ENCODE assay signal across 1 cellular context in the genomic region with DNA sequence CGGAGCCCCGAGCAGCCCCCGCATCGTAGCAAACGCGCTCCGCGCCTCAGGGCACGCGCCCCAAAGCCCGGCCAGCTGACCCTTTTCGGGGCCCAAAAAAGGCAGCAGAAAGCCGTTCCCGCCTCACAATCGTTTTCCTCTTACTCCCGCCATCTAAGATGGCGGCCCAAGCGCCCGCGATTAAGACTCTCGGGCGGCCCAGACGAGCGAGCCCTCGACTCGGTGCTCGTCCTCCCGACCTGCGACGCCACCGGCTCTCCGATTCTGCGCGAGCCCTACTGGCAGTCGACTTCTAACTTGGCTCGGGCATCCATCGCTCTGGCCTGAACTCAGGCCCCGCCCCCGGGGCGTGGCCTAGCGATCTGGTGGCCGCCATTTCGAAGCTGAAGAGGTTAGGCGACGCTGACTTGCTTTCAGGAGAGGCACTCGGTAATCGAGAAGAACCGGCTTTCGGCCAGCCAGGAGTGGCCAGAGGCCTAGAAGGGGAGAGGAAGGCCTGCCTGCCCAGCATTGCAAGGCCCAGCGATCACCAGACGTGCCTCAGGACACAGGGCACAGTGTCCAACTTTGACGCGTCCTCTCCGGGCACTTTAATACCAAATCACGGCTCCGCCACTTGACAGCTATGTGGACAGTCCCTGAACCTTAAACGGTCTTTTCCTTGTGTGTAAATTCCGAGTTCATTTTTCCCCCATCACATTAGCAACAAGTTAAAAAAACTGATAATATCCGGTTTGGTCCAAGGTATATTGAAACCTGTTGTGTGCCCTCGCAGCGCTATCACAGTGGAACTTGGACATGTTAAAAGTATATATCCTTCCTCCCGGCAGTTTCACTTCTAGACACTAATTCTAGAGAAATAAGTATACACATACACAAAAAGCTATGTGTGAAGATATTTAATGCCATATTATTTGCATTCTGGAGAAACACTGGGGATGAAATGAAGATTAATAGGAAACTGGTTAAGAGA.
TF ChIP-seq lines count a peak whose summit lies in the region.

Gene RAF1 (minus strand): TSS at position 182 of the 973 bp plus-strand sequence. CDS start 45,396 bp downstream, outside the sequence.

TF ChIP-seq in HepG2, 621 proteins besides CTCF, POLR2A, EP300 and RAD21 (continued from another document and continues in another):
- TF ChIP-seq HOXA7 (CRISPR knock-in tag; IDR thresholded peaks at IDR 0.05) (no peak), RNF219 (CRISPR knock-in tag; IDR thresholded peaks at IDR 0.05) (peak; percentile 81; the same call in 1 of the 2 replicates), MTF2 (CRISPR knock-in tag; IDR thresholded peaks at IDR 0.05; ENCODE audit: borderline replicate concordance) (no peak; the same call in 1 of the 2 replicates), ARNT (IDR thresholded peaks at IDR 0.05) (no peak), CEBPB (IDR thresholded peaks at IDR 0.05; ENCODE audit: borderline replicate concordance, low read depth, low read length) (no peak), HDAC1 (CRISPR knock-in tag; IDR thresholded peaks at IDR 0.05) (peak; percentile 15; the same call in 1 of the 2 replicates), SP1 (IDR thresholded peaks at IDR 0.05) (no peak), SP1 (CRISPR knock-in tag; IDR thresholded peaks at IDR 0.05) (peak; percentile 99), ZUFSP (CRISPR knock-in tag; IDR thresholded peaks at IDR 0.05; ENCODE audit: borderline replicate concordance) (no peak), PAX8 (CRISPR knock-in tag; IDR thresholded peaks at IDR 0.05; ENCODE audit: borderline replicate concordance) (peak; percentile 12; the same call in 1 of the 2 replicates), ZNF850 (CRISPR knock-in tag; conservative IDR thresholded peaks at IDR 0.05) (no peak), ZNF382 (CRISPR knock-in tag; IDR thresholded peaks at IDR 0.05; ENCODE audit: borderline replicate concordance) (no peak), KDM5B (CRISPR knock-in tag; IDR thresholded peaks at IDR 0.05; ENCODE audit: borderline replicate concordance) (peak; percentile 50; the same call in 1 of the 2 replicates), MED13 (CRISPR knock-in tag; IDR thresholded peaks at IDR 0.05) (0 out of 2 replicates have a peak, but pooled peaks have one; percentile 23), PHF8 (CRISPR knock-in tag; IDR thresholded peaks at IDR 0.05) (peak; percentile 92), NR2F1 (CRISPR knock-in tag; IDR thresholded peaks at IDR 0.05) (no peak), ETV6 (CRISPR knock-in tag; conservative IDR thresholded peaks at IDR 0.05) (no peak; the same call in 1 of the 2 replicates), ZNF414 (CRISPR knock-in tag; IDR thresholded peaks at IDR 0.05) (no peak), CREM (IDR thresholded peaks at IDR 0.05) (peak; percentile 64), CREM (CRISPR knock-in tag; IDR thresholded peaks at IDR 0.05) (no peak), ZSCAN9 (CRISPR knock-in tag; IDR thresholded peaks at IDR 0.05; ENCODE audit: borderline replicate concordance) (peak; percentile 84), TOE1 (CRISPR knock-in tag; IDR thresholded peaks at IDR 0.05) (0 out of 2 replicates have a peak, but pooled peaks have one; percentile 59), HOXA3 (CRISPR knock-in tag; IDR thresholded peaks at IDR 0.05) (peak; percentile 98), ZNF761 (CRISPR knock-in tag; conservative IDR thresholded peaks at IDR 0.05) (0 out of 2 replicates have a peak, but pooled peaks have one; percentile 45), KAT2B (IDR thresholded peaks at IDR 0.05; ENCODE audit: borderline replicate concordance, low read depth, low read length) (no peak), FOXP1 (IDR thresholded peaks at IDR 0.05) (no peak), FOXP1 (CRISPR knock-in tag; IDR thresholded peaks at IDR 0.05) (no peak), ZSCAN12 (CRISPR knock-in tag; IDR thresholded peaks at IDR 0.05) (no peak), KDM4B (CRISPR knock-in tag; IDR thresholded peaks at IDR 0.05) (peak; percentile 49), HOXA5 (CRISPR knock-in tag; IDR thresholded peaks at IDR 0.05) (0 out of 2 replicates have a peak, but pooled peaks have one; percentile 62), KLF16 (CRISPR knock-in tag; IDR thresholded peaks at IDR 0.05) (peak in 1 of 2 experiments; percentile 95; a peak in 2 of 4 replicates), CSRNP1 (CRISPR knock-in tag; IDR thresholded peaks at IDR 0.05) (no peak), ZNF766 (CRISPR knock-in tag; IDR thresholded peaks at IDR 0.05; ENCODE audit: borderline replicate concordance) (no peak; the same call in 1 of the 2 replicates), ZNF644 (CRISPR knock-in tag; IDR thresholded peaks at IDR 0.05; ENCODE audit: low read depth) (peak; percentile 62; the same call in 1 of the 2 replicates), ZNF7 (CRISPR knock-in tag; IDR thresholded peaks at IDR 0.05) (no peak), SOX5 (CRISPR knock-in tag; IDR thresholded peaks at IDR 0.05; ENCODE audit: borderline replicate concordance) (peak; percentile 57; the same call in 1 of the 2 replicates), TSC22D2 (CRISPR knock-in tag; IDR thresholded peaks at IDR 0.05; ENCODE audit: borderline replicate concordance) (peak; percentile 75; the same call in 1 of the 2 replicates)
- TF ChIP-seq, protein P1, sequence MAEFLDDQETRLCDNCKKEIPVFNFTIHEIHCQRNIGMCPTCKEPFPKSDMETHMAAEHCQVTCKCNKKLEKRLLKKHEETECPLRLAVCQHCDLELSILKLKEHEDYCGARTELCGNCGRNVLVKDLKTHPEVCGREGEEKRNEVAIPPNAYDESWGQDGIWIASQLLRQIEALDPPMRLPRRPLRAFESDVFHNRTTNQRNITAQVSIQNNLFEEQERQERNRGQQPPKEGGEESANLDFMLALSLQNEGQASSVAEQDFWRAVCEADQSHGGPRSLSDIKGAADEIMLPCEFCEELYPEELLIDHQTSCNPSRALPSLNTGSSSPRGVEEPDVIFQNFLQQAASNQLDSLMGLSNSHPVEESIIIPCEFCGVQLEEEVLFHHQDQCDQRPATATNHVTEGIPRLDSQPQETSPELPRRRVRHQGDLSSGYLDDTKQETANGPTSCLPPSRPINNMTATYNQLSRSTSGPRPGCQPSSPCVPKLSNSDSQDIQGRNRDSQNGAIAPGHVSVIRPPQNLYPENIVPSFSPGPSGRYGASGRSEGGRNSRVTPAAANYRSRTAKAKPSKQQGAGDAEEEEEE (CRISPR knock-in tag; IDR thresholded peaks at IDR 0.05; ENCODE audit: borderline replicate concordance) = peak; percentile 23; the same call in 1 of the 2 replicates
- TF ChIP-seq, protein P2, sequence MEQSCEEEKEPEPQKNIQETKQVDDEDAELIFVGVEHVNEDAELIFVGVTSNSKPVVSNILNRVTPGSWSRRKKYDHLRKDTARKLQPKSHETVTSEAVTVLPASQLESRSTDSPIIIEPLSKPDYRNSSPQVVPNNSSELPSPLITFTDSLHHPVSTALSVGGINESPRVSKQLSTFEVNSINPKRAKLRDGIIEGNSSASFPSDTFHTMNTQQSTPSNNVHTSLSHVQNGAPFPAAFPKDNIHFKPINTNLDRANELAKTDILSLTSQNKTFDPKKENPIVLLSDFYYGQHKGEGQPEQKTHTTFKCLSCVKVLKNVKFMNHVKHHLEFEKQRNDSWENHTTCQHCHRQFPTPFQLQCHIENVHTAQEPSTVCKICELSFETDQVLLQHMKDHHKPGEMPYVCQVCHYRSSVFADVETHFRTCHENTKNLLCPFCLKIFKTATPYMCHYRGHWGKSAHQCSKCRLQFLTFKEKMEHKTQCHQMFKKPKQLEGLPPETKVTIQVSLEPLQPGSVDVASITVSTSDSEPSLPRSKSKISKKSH (CRISPR knock-in tag; IDR thresholded peaks at IDR 0.05; ENCODE audit: borderline replicate concordance) = 0 out of 2 replicates have a peak, but pooled peaks have one; percentile 50
- TF ChIP-seq, protein P3, sequence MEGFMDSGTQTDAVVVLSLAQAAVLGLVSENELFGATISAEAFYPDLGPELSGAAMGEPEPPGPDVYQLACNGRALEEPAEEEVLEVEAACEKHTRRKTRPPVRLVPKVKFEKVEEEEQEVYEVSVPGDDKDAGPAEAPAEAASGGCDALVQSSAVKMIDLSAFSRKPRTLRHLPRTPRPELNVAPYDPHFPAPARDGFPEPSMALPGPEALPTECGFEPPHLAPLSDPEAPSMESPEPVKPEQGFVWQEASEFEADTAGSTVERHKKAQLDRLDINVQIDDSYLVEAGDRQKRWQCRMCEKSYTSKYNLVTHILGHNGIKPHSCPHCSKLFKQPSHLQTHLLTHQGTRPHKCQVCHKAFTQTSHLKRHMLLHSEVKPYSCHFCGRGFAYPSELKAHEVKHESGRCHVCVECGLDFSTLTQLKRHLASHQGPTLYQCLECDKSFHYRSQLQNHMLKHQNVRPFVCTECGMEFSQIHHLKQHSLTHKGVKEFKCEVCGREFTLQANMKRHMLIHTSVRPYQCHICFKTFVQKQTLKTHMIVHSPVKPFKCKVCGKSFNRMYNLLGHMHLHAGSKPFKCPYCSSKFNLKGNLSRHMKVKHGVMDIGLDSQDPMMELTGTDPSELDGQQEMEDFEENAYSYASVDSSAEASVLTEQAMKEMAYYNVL (CRISPR knock-in tag; IDR thresholded peaks at IDR 0.05; ENCODE audit: borderline replicate concordance) = no peak
- TF ChIP-seq, protein P4, sequence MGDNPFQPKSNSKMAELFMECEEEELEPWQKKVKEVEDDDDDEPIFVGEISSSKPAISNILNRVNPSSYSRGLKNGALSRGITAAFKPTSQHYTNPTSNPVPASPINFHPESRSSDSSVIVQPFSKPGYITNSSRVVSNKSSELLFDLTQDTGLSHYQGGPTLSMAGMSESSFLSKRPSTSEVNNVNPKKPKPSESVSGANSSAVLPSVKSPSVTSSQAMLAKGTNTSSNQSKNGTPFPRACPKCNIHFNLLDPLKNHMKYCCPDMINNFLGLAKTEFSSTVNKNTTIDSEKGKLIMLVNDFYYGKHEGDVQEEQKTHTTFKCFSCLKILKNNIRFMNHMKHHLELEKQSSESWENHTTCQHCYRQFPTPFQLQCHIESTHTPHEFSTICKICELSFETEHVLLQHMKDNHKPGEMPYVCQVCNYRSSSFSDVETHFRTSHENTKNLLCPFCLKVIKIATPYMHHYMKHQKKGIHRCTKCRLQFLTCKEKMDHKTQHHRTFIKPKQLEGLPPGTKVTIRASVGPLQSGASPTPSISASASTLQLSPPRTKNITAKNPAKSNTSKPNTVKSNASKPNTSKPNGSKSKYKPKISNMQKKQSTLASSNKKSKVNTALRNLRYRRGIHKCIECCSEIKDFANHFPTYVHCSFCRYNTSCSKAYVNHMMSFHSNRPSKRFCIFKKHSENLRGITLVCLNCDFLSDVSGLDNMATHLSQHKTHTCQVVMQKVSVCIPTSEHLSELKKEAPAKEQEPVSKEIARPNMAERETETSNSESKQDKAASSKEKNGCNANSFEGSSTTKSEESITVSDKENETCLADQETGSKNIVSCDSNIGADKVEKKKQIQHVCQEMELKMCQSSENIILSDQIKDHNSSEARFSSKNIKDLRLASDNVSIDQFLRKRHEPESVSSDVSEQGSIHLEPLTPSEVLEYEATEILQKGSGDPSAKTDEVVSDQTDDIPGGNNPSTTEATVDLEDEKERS (CRISPR knock-in tag; IDR thresholded peaks at IDR 0.05) = no peak
- TF ChIP-seq, protein P5, sequence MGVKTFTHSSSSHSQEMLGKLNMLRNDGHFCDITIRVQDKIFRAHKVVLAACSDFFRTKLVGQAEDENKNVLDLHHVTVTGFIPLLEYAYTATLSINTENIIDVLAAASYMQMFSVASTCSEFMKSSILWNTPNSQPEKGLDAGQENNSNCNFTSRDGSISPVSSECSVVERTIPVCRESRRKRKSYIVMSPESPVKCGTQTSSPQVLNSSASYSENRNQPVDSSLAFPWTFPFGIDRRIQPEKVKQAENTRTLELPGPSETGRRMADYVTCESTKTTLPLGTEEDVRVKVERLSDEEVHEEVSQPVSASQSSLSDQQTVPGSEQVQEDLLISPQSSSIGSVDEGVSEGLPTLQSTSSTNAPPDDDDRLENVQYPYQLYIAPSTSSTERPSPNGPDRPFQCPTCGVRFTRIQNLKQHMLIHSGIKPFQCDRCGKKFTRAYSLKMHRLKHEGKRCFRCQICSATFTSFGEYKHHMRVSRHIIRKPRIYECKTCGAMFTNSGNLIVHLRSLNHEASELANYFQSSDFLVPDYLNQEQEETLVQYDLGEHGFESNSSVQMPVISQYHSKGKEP (CRISPR knock-in tag; IDR thresholded peaks at IDR 0.05) = no peak
